ENCODE assay signal across 1 cellular context in the genomic region with DNA sequence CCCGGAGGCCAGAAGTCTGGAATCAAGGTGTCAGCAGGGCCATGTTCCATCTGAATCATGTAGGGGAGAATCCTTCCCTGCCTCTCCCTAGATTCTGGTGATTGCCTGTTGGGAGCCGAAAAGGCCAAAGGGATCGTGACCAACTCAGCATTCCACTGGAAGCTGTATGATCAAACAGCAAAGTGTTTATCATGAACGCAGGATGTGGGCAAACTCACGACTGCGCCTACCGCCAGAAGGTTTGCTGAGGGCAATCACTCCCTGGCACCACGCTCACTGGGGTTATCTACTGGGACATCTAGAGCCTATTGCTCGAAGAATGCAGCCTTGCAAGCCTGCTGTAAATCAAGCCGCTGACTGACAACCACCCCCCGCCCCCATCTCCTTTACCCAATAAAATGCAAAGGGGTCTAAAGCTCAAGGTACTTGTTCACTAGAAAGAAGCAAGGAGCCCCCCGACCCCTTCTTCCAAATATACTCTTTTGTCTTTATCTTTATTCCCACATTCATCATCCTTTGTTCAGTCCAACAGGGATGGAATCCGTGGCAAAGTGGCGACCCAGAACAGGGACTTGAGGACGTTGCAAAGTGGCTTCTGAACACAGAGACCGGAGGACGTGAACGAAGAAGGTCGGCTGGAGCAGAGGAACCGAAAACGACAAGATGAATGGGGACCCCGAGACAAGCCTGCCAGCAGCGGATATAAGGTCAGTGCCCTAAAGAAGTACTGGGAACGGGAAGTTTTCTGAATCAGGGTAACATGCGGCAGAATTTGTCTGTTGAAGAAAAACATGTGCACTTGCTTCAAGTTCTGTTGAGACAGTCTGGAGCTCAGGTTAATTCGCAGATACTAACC.
A peak's percentile ranks its signal among the peaks of the same experiment; 100 is the strongest.
TF ChIP-seq lines count a peak whose summit lies in the region.

No MANE protein-coding gene starts in this region.

TF ChIP-seq in K562, 482 proteins besides CTCF, POLR2A, EP300 and RAD21:
- TF ChIP-seq ZNF436 (CRISPR knock-in tag; IDR thresholded peaks at IDR 0.05) (no peak), MEIS2 (IDR thresholded peaks at IDR 0.05; ENCODE audit: partially characterized antibody) (peak; percentile 43), POLR2B (IDR thresholded peaks at IDR 0.05; ENCODE audit: low read depth, partially characterized antibody) (no peak), CXXC5 (CRISPR knock-in tag; IDR thresholded peaks at IDR 0.05) (no peak), HOXB6 (CRISPR knock-in tag; IDR thresholded peaks at IDR 0.05; ENCODE audit: borderline replicate concordance) (no peak)
- TF ChIP-seq, protein P1, sequence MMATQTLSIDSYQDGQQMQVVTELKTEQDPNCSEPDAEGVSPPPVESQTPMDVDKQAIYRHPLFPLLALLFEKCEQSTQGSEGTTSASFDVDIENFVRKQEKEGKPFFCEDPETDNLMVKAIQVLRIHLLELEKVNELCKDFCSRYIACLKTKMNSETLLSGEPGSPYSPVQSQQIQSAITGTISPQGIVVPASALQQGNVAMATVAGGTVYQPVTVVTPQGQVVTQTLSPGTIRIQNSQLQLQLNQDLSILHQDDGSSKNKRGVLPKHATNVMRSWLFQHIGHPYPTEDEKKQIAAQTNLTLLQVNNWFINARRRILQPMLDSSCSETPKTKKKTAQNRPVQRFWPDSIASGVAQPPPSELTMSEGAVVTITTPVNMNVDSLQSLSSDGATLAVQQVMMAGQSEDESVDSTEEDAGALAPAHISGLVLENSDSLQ (IDR thresholded peaks at IDR 0.05): peak; percentile 61
